Comparison of ENCODE assay signal across 10 cellular contexts in genomic region chr6:135212935-135213334, GRCh38. TPM values are rescaled to one million over a fixed set of nuclear protein-coding genes. Genes with fewer than 3 reads are reported as not detected.
DNase-seq lines count a peak whose midpoint lies in the region; ATAC-seq and TF ChIP-seq lines count a peak whose summit lies in the region.
"Had no signal": no experiment of that assay in that cellular context is flagged by ENCODE, and none has a peak within 500 bp of the region (broad histone marks: within the 10 kb centered on the region; RNA-seq: fewer than 3 reads in every experiment).

No MANE protein-coding gene starts in this region.

- peaks cover 68% of the 10 kb centered on the region for H3K36me3 Mint-ChIP-seq in activated CD8-positive, alpha-beta T cell treated with anti-CD3 and anti-CD28 coated beads for 36 hours (ENCODE audit: low read depth)

- DNase-seq in A172 (ENCODE audit: low spot score) (peak; percentile 29), GM03348 (ENCODE audit: low spot score) (peak; percentile 45), fibroblast of pulmonary artery (ENCODE audit: low read depth) (peak; percentile 17), NCI-H526 (lab: John Stamatoyannopoulos, UW) (no peak), NCI-H187 (lab: John Stamatoyannopoulos, UW) (no peak), activated gamma-delta T cell (lab: John Stamatoyannopoulos, UW) (no peak)
- DNase-seq in activated CD8-positive, alpha-beta T cell treated with anti-CD3 and anti-CD28 coated beads for 36 hours, result peak; percentile 23

- ATAC-seq in activated CD8-positive, alpha-beta T cell treated with anti-CD3 and anti-CD28 coated beads for 36 hours, result peak; percentile 43
- ATAC-seq in HG02623 (IDR thresholded peaks at IDR 0.05; ENCODE audit: unreplicated experiment), result no peak
- ATAC-seq: gastroesophageal sphincter had no signal

- H3K27ac Mint-ChIP-seq in activated CD8-positive, alpha-beta T cell treated with anti-CD3 and anti-CD28 coated beads for 36 hours, result peak overlapping the region; percentile 73

- peaks cover 38% of the 10 kb centered on the region for H3K4me1 Mint-ChIP-seq in activated CD8-positive, alpha-beta T cell treated with anti-CD3 and anti-CD28 coated beads for 36 hours (ENCODE audit: low read depth)

- no peaks in the 10 kb centered on the region for H3K9me3 Mint-ChIP-seq in activated CD8-positive, alpha-beta T cell treated with anti-CD3 and anti-CD28 coated beads for 36 hours

- no peak for TF ChIP-seq CTCF in activated CD8-positive, alpha-beta T cell treated with anti-CD3 and anti-CD28 coated beads for 36 hours (IDR thresholded peaks at IDR 0.05)
- TF ChIP-seq CTCF in fibroblast of pulmonary artery (IDR thresholded peaks at IDR 0.05; ENCODE audit: low read length, missing control alignments), result no peak

- CTCF ChIA-PET in activated CD8-positive, alpha-beta T cell treated with anti-CD3 and anti-CD28 coated beads for 36 hours (lab: Charles Lee), result interaction anchor here (2.7 kb wide), 2 partner anchors 13 to 210 kb away, joined by 7 read pairs; no protein-coding TSS in a partner anchor

- H3K4me3 Mint-ChIP-seq in activated CD8-positive, alpha-beta T cell treated with anti-CD3 and anti-CD28 coated beads for 36 hours, result no peak overlapping the region

- H3K4me3 ChIP-seq in fibroblast of pulmonary artery (replicated peaks; ENCODE audit: low read depth, low read length), result no peak overlapping the region
- H3K4me3 ChIP-seq: gastroesophageal sphincter had no signal

- intact Hi-C loops in activated CD8-positive, alpha-beta T cell treated with anti-CD3 and anti-CD28 coated beads for 36 hours (cut with micrococcal nuclease), result no loop called here

- POLR2A ChIA-PET in activated CD8-positive, alpha-beta T cell treated with anti-CD3 and anti-CD28 coated beads for 36 hours (lab: Charles Lee), result interaction anchor here (0.6 to 2.2 kb wide), 4 partner anchors 11 to 273 kb away, joined by 3 to 9 read pairs (median 4); no protein-coding TSS in a partner anchor

- no peaks in the 10 kb centered on the region for H3K27me3 Mint-ChIP-seq in activated CD8-positive, alpha-beta T cell treated with anti-CD3 and anti-CD28 coated beads for 36 hours

RNA-seq across cellular contexts. Expression of gene MYB, which starts 31.8 kb away (rescaled TPM):
- total RNA-seq in A172 (2014; rRNA removed; shearing (Covaris generic)), result 1.2 and 4.1 TPM in 2 replicates
- total RNA-seq in activated CD8-positive, alpha-beta T cell treated with anti-CD3 and anti-CD28 coated beads for 36 hours, result 10 to 100 TPM; 50.9 to 53.6 TPM
- total RNA-seq: lung microvascular endothelial cell had no signal

Comparison
In these comparisons a context has a peak if more than half of its experiments do, and no peak if none do; other contexts are left out.
1. DNase-seq: peak in A172 (single experiment), GM03348 (single experiment), activated CD8-positive, alpha-beta T cell treated with anti-CD3 and anti-CD28 coated beads for 36 hours (single experiment) and fibroblast of pulmonary artery (single experiment); none in NCI-H526 (0 of 2), NCI-H187 (0 of 2) and activated gamma-delta T cell (single experiment).
2. RNA of gene MYB, which starts 31.8 kb away (total RNA-seq): 50.9 to 53.6 TPM in activated CD8-positive, alpha-beta T cell treated with anti-CD3 and anti-CD28 coated beads for 36 hours; 1.2 to 4.1 TPM in A172; every median in the first group is over 10 times any median in the second.